ENCODE assay signal across 9 cellular contexts in genomic region chr1:68495532-68495931, GRCh38. TPM values are rescaled to one million over a fixed set of nuclear protein-coding genes. Genes with fewer than 3 reads are reported as not detected.
DNase-seq lines count a peak whose midpoint lies in the region; ATAC-seq lines count a peak whose summit lies in the region.
"Had no signal": no experiment of that assay in that cellular context is flagged by ENCODE, and none has a peak within 500 bp of the region (broad histone marks: within the 10 kb centered on the region; RNA-seq: fewer than 3 reads in every experiment).

No MANE protein-coding gene starts in this region.

- no peaks in the 10 kb centered on the region for H3K9me3 Mint-ChIP-seq in activated naive CD4-positive, alpha-beta T cell treated with anti-CD3 and anti-CD28 coated beads, Interleukin-2, amount 50 U/mL, for 24 hours
- peaks cover 3 to 5% of the 10 kb centered on the region in 2 donors for H3K9me3 Mint-ChIP-seq in activated naive CD4-positive, alpha-beta T cell treated with anti-CD3 and anti-CD28 coated beads, Interleukin-2, amount 50 U/mL, for 72 hours
- H3K9me3 Mint-ChIP-seq in effector memory CD8-positive, alpha-beta T cell, result no peaks in the 10 kb centered on the region
- H3K9me3 Mint-ChIP-seq in stimulated activated memory B cell treated with anti-CD40 and anti-IgM and Interleukin-4, amounts not matched to agents 10 μg/mL and 1 μg/mL and 100 μg/mL, for 72 hours, result no peaks in the 10 kb centered on the region

- H3K4me1 Mint-ChIP-seq in activated naive CD4-positive, alpha-beta T cell treated with anti-CD3 and anti-CD28 coated beads, Interleukin-2, amount 50 U/mL, for 24 hours, result peaks cover 13% of the 10 kb centered on the region
- H3K4me1 Mint-ChIP-seq in effector memory CD8-positive, alpha-beta T cell (ENCODE audit: low read depth in 2 of 2), result peaks cover 30 to 31% of the 10 kb centered on the region in 2 donors
- peaks cover 14% of the 10 kb centered on the region for H3K4me1 Mint-ChIP-seq in stimulated activated memory B cell treated with anti-CD40 and anti-IgM and Interleukin-4, amounts not matched to agents 10 μg/mL and 1 μg/mL and 100 μg/mL, for 72 hours

- peak overlapping the region; percentile 80 for H3K4me3 Mint-ChIP-seq in activated naive CD4-positive, alpha-beta T cell treated with anti-CD3 and anti-CD28 coated beads, Interleukin-2, amount 50 U/mL, for 24 hours
- H3K4me3 Mint-ChIP-seq in effector memory CD8-positive, alpha-beta T cell, result peak overlapping the region; percentile 82 to 87
- peak overlapping the region; percentile 82 for H3K4me3 Mint-ChIP-seq in stimulated activated memory B cell treated with anti-CD40 and anti-IgM and Interleukin-4, amounts not matched to agents 10 μg/mL and 1 μg/mL and 100 μg/mL, for 72 hours

- ATAC-seq in activated naive CD4-positive, alpha-beta T cell treated with anti-CD3 and anti-CD28 coated beads, Interleukin-2, amount 50 U/mL, for 72 hours, result no peak
- ATAC-seq in effector memory CD8-positive, alpha-beta T cell (replicated peaks), result no peak
- no peak for ATAC-seq in stimulated activated memory B cell treated with anti-CD40 and anti-IgM and Interleukin-4, amounts not matched to agents 10 μg/mL and 1 μg/mL and 100 μg/mL, for 72 hours
- no peak for ATAC-seq in GM19035 (IDR thresholded peaks at IDR 0.05; ENCODE audit: unreplicated experiment)
- ATAC-seq in GM19324 (IDR thresholded peaks at IDR 0.05; ENCODE audit: low FRiP score, unreplicated experiment), result no peak

- H3K27ac Mint-ChIP-seq in activated naive CD4-positive, alpha-beta T cell treated with anti-CD3 and anti-CD28 coated beads, Interleukin-2, amount 50 U/mL, for 24 hours, result no peak overlapping the region
- no peak overlapping the region for H3K27ac Mint-ChIP-seq in activated naive CD4-positive, alpha-beta T cell treated with anti-CD3 and anti-CD28 coated beads, Interleukin-2, amount 50 U/mL, for 72 hours
- H3K27ac Mint-ChIP-seq in effector memory CD8-positive, alpha-beta T cell, result peak overlapping the region in 1 of 2 donors; percentile 66
- no peak overlapping the region for H3K27ac Mint-ChIP-seq in stimulated activated memory B cell treated with anti-CD40 and anti-IgM and Interleukin-4, amounts not matched to agents 10 μg/mL and 1 μg/mL and 100 μg/mL, for 72 hours

- DNase-seq in activated naive CD4-positive, alpha-beta T cell treated with anti-CD3 and anti-CD28 coated beads, Interleukin-2, amount 50 U/mL, for 72 hours (ENCODE audit: low spot score in 2 of 2), result no peak
- DNase-seq in NCI-H748 (lab: John Stamatoyannopoulos, UW; ENCODE audit: unreplicated experiment), result peak; percentile 34
- no peak for DNase-seq in effector memory CD8-positive, alpha-beta T cell
- DNase-seq in NCI-H2196 (lab: John Stamatoyannopoulos, UW; ENCODE audit: unreplicated experiment), result no peak
- DNase-seq: testis had no signal

- peaks cover 15% of the 10 kb centered on the region for H3K27me3 Mint-ChIP-seq in activated naive CD4-positive, alpha-beta T cell treated with anti-CD3 and anti-CD28 coated beads, Interleukin-2, amount 50 U/mL, for 24 hours
- H3K27me3 Mint-ChIP-seq in effector memory CD8-positive, alpha-beta T cell, result peaks cover 0 to 8% of the 10 kb centered on the region in 2 donors
- H3K27me3 Mint-ChIP-seq in stimulated activated memory B cell treated with anti-CD40 and anti-IgM and Interleukin-4, amounts not matched to agents 10 μg/mL and 1 μg/mL and 100 μg/mL, for 72 hours, result peaks cover 39% of the 10 kb centered on the region

- H3K36me3 Mint-ChIP-seq in activated naive CD4-positive, alpha-beta T cell treated with anti-CD3 and anti-CD28 coated beads, Interleukin-2, amount 50 U/mL, for 24 hours, result no peaks in the 10 kb centered on the region
- H3K36me3 Mint-ChIP-seq in activated naive CD4-positive, alpha-beta T cell treated with anti-CD3 and anti-CD28 coated beads, Interleukin-2, amount 50 U/mL, for 72 hours, result peaks cover 5 to 23% of the 10 kb centered on the region in 2 donors
- H3K36me3 Mint-ChIP-seq in effector memory CD8-positive, alpha-beta T cell (ENCODE audit: insufficient read depth), result no peaks in the 10 kb centered on the region
- no peaks in the 10 kb centered on the region for H3K36me3 Mint-ChIP-seq in stimulated activated memory B cell treated with anti-CD40 and anti-IgM and Interleukin-4, amounts not matched to agents 10 μg/mL and 1 μg/mL and 100 μg/mL, for 72 hours

RNA-seq across cellular contexts. Expression of gene DEPDC1, which starts 1.4 kb away (rescaled TPM):
- total RNA-seq in activated naive CD4-positive, alpha-beta T cell treated with anti-CD3 and anti-CD28 coated beads, Interleukin-2, amount 50 U/mL, for 72 hours, result 10 to 100 TPM; 11.4 to 16.1 TPM

RNA-seq across cellular contexts. Expression of gene RPE65, which starts 45.8 kb away (rescaled TPM):
- total RNA-seq in activated naive CD4-positive, alpha-beta T cell treated with anti-CD3 and anti-CD28 coated beads, Interleukin-2, amount 50 U/mL, for 72 hours, result not detected
